Comparison of ENCODE assay signal across 20 cellular contexts in the genomic region with DNA sequence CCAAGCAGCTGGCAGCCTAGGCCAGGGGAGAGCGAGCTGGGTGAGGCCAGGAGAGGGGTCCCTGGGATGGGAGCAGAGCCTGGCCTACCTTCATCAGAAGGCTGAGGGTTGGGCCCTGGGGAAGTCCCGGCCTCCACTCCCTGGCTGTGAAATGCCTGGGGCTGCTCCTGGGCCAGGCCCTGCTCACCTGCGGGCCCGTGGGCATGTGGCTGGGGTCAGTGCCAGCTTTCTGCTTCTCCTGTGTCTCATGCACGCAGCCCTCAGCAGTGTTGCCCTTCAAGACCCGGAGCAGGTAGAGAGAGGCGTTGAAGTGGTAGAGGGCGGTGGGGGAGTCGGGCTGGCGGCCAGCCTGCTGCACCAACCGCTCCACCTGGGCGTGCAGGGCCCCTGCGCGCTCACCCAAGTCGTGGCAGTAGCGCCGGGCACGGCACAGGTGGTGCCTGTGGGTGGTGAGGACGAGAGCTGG. TPM values are rescaled to one million over a fixed set of nuclear protein-coding genes. Genes with fewer than 3 reads are reported as not detected.
"Had no signal": no experiment of that assay in that cellular context is flagged by ENCODE, and none has a peak within 500 bp of the region (broad histone marks: within the 10 kb centered on the region; RNA-seq: fewer than 3 reads in every experiment).

No MANE protein-coding gene starts in this region.

- DNase-seq: activated CD4-positive, alpha-beta memory T cell treated with anti-CD3 and anti-CD28 coated beads for 36 hours; activated CD4-positive, alpha-beta T cell treated with anti-CD3 and anti-CD28 coated beads for 36 hours; activated CD8-positive, alpha-beta memory T cell treated with anti-CD3 and anti-CD28 coated beads, Interleukin-2, amount 10 ng/mL, durations not matched to agents 7 days and 5 days; activated naive CD4-positive, alpha-beta T cell treated with anti-CD3 and anti-CD28 coated beads, Interleukin-2, amount 50 U/mL, for 16 hours; activated T-cell treated with anti-CD3 and anti-CD28 coated beads, Interleukin-2, amount 50 U/mL, for 1 hour; amniotic stem cell; central memory CD4-positive, alpha-beta T cell; cortex of kidney; effector memory CD4-positive, alpha-beta T cell; foreskin melanocyte; immature natural killer cell; nephron progenitor cell; T-helper 2 cell; upper lobe of right lung had no signal

- H3K4me3 ChIP-seq: lung, smooth muscle cell, thoracic aorta, upper lobe of right lung had no signal

- H3K27me3 ChIP-seq: upper lobe of right lung had no signal

- H3K4me2 ChIP-seq: smooth muscle cell had no signal

- ATAC-seq: activated CD4-positive, alpha-beta T cell treated with anti-CD3 and anti-CD28 coated beads for 36 hours; activated CD8-positive, alpha-beta memory T cell treated with anti-CD3 and anti-CD28 coated beads, Interleukin-2, amount 10 ng/mL, durations not matched to agents 7 days and 5 days; right cardiac atrium; upper lobe of right lung had no signal

- H3K9me3 ChIP-seq: thoracic aorta, upper lobe of right lung had no signal

- H3K27ac ChIP-seq: thoracic aorta, upper lobe of right lung had no signal

RNA-seq across cellular contexts. Expression of a gene that starts 17.6 kb away (rescaled TPM):
- total RNA-seq: activated CD4-positive, alpha-beta memory T cell treated with anti-CD3 and anti-CD28 coated beads for 36 hours; activated CD4-positive, alpha-beta T cell treated with anti-CD3 and anti-CD28 coated beads for 36 hours; activated CD8-positive, alpha-beta memory T cell treated with anti-CD3 and anti-CD28 coated beads, Interleukin-2, amount 10 ng/mL, durations not matched to agents 7 days and 5 days; activated T-helper 2 cell treated with anti-CD3 and anti-CD28 coated beads, Interferon-gamma antibody, Interleukin-2, Interleukin-4, amounts not matched to agents 10 μg/mL and 5 μg/mL and 100 μg/mL, durations not matched to agents 14 hours and 24 hours and 36 hours; progenitor cell of endocrine pancreas; right cardiac atrium; thoracic aorta had no signal
- polyA plus RNA-seq: immature natural killer cell, right cardiac atrium, smooth muscle cell had no signal

RNA-seq across cellular contexts. Expression of a gene that starts 41.6 kb away (rescaled TPM):
- total RNA-seq: activated CD4-positive, alpha-beta memory T cell treated with anti-CD3 and anti-CD28 coated beads for 36 hours; activated CD4-positive, alpha-beta T cell treated with anti-CD3 and anti-CD28 coated beads for 36 hours; activated CD8-positive, alpha-beta memory T cell treated with anti-CD3 and anti-CD28 coated beads, Interleukin-2, amount 10 ng/mL, durations not matched to agents 7 days and 5 days; activated T-helper 2 cell treated with anti-CD3 and anti-CD28 coated beads, Interferon-gamma antibody, Interleukin-2, Interleukin-4, amounts not matched to agents 10 μg/mL and 5 μg/mL and 100 μg/mL, durations not matched to agents 14 hours and 24 hours and 36 hours had no signal
- polyA plus RNA-seq: immature natural killer cell had no signal
